In the genomic region with DNA sequence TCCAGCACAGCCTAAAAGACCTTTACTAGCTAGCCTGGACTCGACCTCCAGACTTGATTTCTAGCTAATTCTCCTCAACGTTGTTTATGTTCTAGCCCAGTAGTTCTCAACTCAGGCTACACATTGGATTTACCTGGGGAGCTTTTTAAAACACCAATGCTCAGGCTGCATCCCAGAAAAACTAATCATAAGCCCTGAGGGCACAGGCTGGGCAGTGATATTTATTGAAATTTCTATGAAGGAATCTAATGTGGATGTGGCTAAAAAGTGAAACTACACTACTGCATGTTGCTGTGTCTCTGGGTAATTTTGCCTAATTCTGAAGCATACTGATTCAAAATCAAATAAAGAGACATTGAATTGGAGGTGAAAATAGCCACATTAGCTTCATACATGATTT, we compare ENCODE assay signal across 23 cellular contexts.
A peak's percentile ranks its signal among the peaks of the same experiment; 100 is the strongest.
DNase-seq lines count a peak whose midpoint lies in the region; ATAC-seq and TF ChIP-seq lines count a peak whose summit lies in the region.
"Had no signal": no experiment of that assay in that cellular context is flagged by ENCODE, and none has a peak within 500 bp of the region (broad histone marks: within the 10 kb centered on the region; RNA-seq: fewer than 3 reads in every experiment).

No MANE protein-coding gene starts in this region.

- no peak overlapping the region for H3K27ac ChIP-seq in SK-N-SH (ENCODE audit: low read depth in 2 of 2, low read length in 1 of 2)
- H3K27ac ChIP-seq in foreskin keratinocyte, result no peak overlapping the region
- H3K27ac ChIP-seq in thoracic aorta, result no peak overlapping the region
- H3K27ac ChIP-seq: BLaER1 treated with 17β-estradiol and CSF1 and Interleukin-3, amounts not matched to agents 10 nM and 100 nM; SK-N-MC had no signal

- CTCF ChIA-PET in SK-N-SH (lab: Yijun Ruan, JAX), result interaction anchor here (1.0 to 2.0 kb wide), 4 partner anchors 8 to 30 kb away, joined by 3 to 6 read pairs (median 4); no protein-coding TSS in a partner anchor
- CTCF ChIA-PET in T-cell (lab: Charles Lee), result no interaction called here

- DNase-seq in ELR (ENCODE audit: low read depth), result peak; percentile 12
- no peak for DNase-seq in SK-N-SH
- DNase-seq in foreskin keratinocyte, result peak in 1 of 2 donors; percentile 52
- no peak for DNase-seq in thoracic aorta (ENCODE audit: low spot score)
- DNase-seq in HuH-7 (ENCODE audit: low spot score), result no peak
- DNase-seq in NCI-H2107 treated with DMSO at 0.1 percent for 48 hours (lab: John Stamatoyannopoulos, UW; ENCODE audit: unreplicated experiment), result no peak
- DNase-seq in T-cell, result no peak
- DNase-seq: Calu3; CD8-positive, alpha-beta T cell; DMS53; H7; HFFc6; Kasumi-1; MG63; NCI-H1092; NCI-H146; NCI-H2029 treated with DMSO at 0.1 percent for 48 hours; NCI-H446 treated with DMSO at 0.1 percent for 48 hours; NCI-H69; Right ventricle myocardium superior had no signal

- TF ChIP-seq CTCF in SK-N-SH (IDR thresholded peaks at IDR 0.05), result no peak
- TF ChIP-seq CTCF in foreskin keratinocyte (conservative IDR thresholded peaks at IDR 0.05), result no peak
- TF ChIP-seq CTCF in thoracic aorta (IDR thresholded peaks at IDR 0.05), result no peak

- peak; percentile 36 for ATAC-seq in foreskin keratinocyte
- no peak for ATAC-seq in thoracic aorta (ENCODE audit: insufficient number of reproducible peaks, low FRiP score, low read depth)
- ATAC-seq in T-cell (replicated peaks in 1 of 4), result no peak
- ATAC-seq: CD8-positive, alpha-beta T cell had no signal

- no peaks in the 10 kb centered on the region for H3K9me3 Mint-ChIP-seq in T-cell
- H3K9me3 Mint-ChIP-seq: CD8-positive, alpha-beta T cell; HFFc6 had no signal

- no peak for TF ChIP-seq EP300 in SK-N-SH (IDR thresholded peaks at IDR 0.05; ENCODE audit: borderline replicate concordance in 1 of 2, low read depth in 1 of 2, low read length in 1 of 2)

- no peak overlapping the region for H3K4me3 Mint-ChIP-seq in T-cell
- H3K4me3 Mint-ChIP-seq: CD8-positive, alpha-beta T cell; HFFc6; IgD-negative memory B cell had no signal

- H3K9me2 ChIP-seq in SK-N-SH, result no peaks in the 10 kb centered on the region

- no peaks in the 10 kb centered on the region for H3F3A ChIP-seq in SK-N-SH (replicated peaks; ENCODE audit: insufficient read depth)

- H3K27ac Mint-ChIP-seq in T-cell, result no peak overlapping the region
- H3K27ac Mint-ChIP-seq: CD8-positive, alpha-beta T cell; HFFc6; IgD-negative memory B cell had no signal

- TF ChIP-seq RAD21 in SK-N-SH (IDR thresholded peaks at IDR 0.05; ENCODE audit: low read length), result no peak

- no peaks in the 10 kb centered on the region for H3K27me3 Mint-ChIP-seq in T-cell
- H3K27me3 Mint-ChIP-seq: IgD-negative memory B cell had no signal

- POLR2A ChIA-PET in SK-N-SH (lab: Yijun Ruan, JAX) (no interaction called here), T-cell (lab: Charles Lee) (no interaction called here)

- H4K20me1 ChIP-seq in SK-N-SH (ENCODE audit: insufficient read depth), result no peaks in the 10 kb centered on the region
- H4K20me1 ChIP-seq: BLaER1 treated with 17β-estradiol and CSF1 and Interleukin-3, amounts not matched to agents 10 nM and 100 nM had no signal

- no peaks in the 10 kb centered on the region for H3K27me3 ChIP-seq in SK-N-SH (ENCODE audit: insufficient read depth)
- H3K27me3 ChIP-seq in foreskin keratinocyte, result no peaks in the 10 kb centered on the region
- no peaks in the 10 kb centered on the region for H3K27me3 ChIP-seq in thoracic aorta (replicated peaks; ENCODE audit: insufficient read depth)
- H3K27me3 ChIP-seq: BLaER1 treated with 17β-estradiol and CSF1 and Interleukin-3, amounts not matched to agents 10 nM and 100 nM; MG63 had no signal

- H3K4me3 ChIP-seq in SK-N-SH (ENCODE audit: low read depth in 2 of 2, low read length in 1 of 2), result no peak overlapping the region
- H3K4me3 ChIP-seq in thoracic aorta, result peak overlapping the region; percentile 42
- H3K4me3 ChIP-seq: BLaER1 treated with 17β-estradiol and CSF1 and Interleukin-3, amounts not matched to agents 10 nM and 100 nM; MG63; SK-N-MC had no signal

- 29% methylated on average over 2 of the region's 2 CpGs for WGBS in SK-N-SH (ENCODE audit: low lambda C conversion rate)

- H3K36me3 ChIP-seq in SK-N-SH (replicated peaks in 1 of 2; ENCODE audit: control insufficient read depth in 1 of 2, insufficient read depth in 2 of 2, low read length in 1 of 2) (no peaks in the 10 kb centered on the region), thoracic aorta (no peaks in the 10 kb centered on the region)
- H3K36me3 ChIP-seq: BLaER1 treated with 17β-estradiol and CSF1 and Interleukin-3, amounts not matched to agents 10 nM and 100 nM; MG63 had no signal

- H2AFZ ChIP-seq in SK-N-SH (ENCODE audit: low read depth), result peak overlapping the region; percentile 32; the same call in 1 of the 2 replicates

- no peaks in the 10 kb centered on the region for H3K4me1 Mint-ChIP-seq in T-cell
- H3K4me1 Mint-ChIP-seq: IgD-negative memory B cell had no signal

- H3K79me2 ChIP-seq in SK-N-SH (ENCODE audit: insufficient read depth), result no peaks in the 10 kb centered on the region

- no peak overlapping the region for H3K4me2 ChIP-seq in SK-N-SH
- H3K4me2 ChIP-seq: BLaER1 treated with 17β-estradiol and CSF1 and Interleukin-3, amounts not matched to agents 10 nM and 100 nM had no signal

- H3K9ac ChIP-seq in SK-N-SH, result no peak overlapping the region
- H3K9ac ChIP-seq: BLaER1 treated with 17β-estradiol and CSF1 and Interleukin-3, amounts not matched to agents 10 nM and 100 nM had no signal

- H3K4me1 ChIP-seq in SK-N-SH (ENCODE audit: control insufficient read depth in 1 of 2, insufficient read depth in 2 of 2, low read depth in 1 of 2, low read length in 1 of 2), result no peaks in the 10 kb centered on the region; a peak in 1 of 4 replicates
- no peaks in the 10 kb centered on the region for H3K4me1 ChIP-seq in foreskin keratinocyte
- H3K4me1 ChIP-seq in thoracic aorta (ENCODE audit: control insufficient read depth in 1 of 2, low read depth in 2 of 2), result peaks cover 14 to 17% of the 10 kb centered on the region in 2 donors
- H3K4me1 ChIP-seq: BLaER1 treated with 17β-estradiol and CSF1 and Interleukin-3, amounts not matched to agents 10 nM and 100 nM had no signal

- H3K36me3 Mint-ChIP-seq in T-cell, result no peaks in the 10 kb centered on the region
- H3K36me3 Mint-ChIP-seq: CD8-positive, alpha-beta T cell; IgD-negative memory B cell had no signal

- H3K9me3 ChIP-seq in SK-N-SH (no peaks in the 10 kb centered on the region), thoracic aorta (no peaks in the 10 kb centered on the region)
- H3K9me3 ChIP-seq: BLaER1 treated with 17β-estradiol and CSF1 and Interleukin-3, amounts not matched to agents 10 nM and 100 nM; MG63 had no signal

TF ChIP-seq in SK-N-SH, 30 proteins besides CTCF, POLR2A, EP300 and RAD21 (continues in another document):
- TF ChIP-seq SIN3A (IDR thresholded peaks at IDR 0.05; ENCODE audit: borderline replicate concordance, low read depth, low read length), result no peak
- no peak for TF ChIP-seq MAX (IDR thresholded peaks at IDR 0.05; ENCODE audit: low read depth)
- no peak for TF ChIP-seq CHD2 (IDR thresholded peaks at IDR 0.05; ENCODE audit: low read length, partially characterized antibody)
- no peak for TF ChIP-seq GATA2 (CRISPR knock-in tag; IDR thresholded peaks at IDR 0.05)
- no peak for TF ChIP-seq TAF1 (IDR thresholded peaks at IDR 0.05; ENCODE audit: borderline replicate concordance, low read depth, low read length)
- TF ChIP-seq, protein P1, sequence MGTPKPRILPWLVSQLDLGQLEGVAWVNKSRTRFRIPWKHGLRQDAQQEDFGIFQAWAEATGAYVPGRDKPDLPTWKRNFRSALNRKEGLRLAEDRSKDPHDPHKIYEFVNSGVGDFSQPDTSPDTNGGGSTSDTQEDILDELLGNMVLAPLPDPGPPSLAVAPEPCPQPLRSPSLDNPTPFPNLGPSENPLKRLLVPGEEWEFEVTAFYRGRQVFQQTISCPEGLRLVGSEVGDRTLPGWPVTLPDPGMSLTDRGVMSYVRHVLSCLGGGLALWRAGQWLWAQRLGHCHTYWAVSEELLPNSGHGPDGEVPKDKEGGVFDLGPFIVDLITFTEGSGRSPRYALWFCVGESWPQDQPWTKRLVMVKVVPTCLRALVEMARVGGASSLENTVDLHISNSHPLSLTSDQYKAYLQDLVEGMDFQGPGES (IDR thresholded peaks at IDR 0.05; ENCODE audit: low read depth, low read length), result no peak
- TF ChIP-seq JUND (IDR thresholded peaks at IDR 0.05), result no peak
- TF ChIP-seq FOXJ3 (CRISPR knock-in tag; IDR thresholded peaks at IDR 0.05), result no peak
- TF ChIP-seq FOSL2 (IDR thresholded peaks at IDR 0.05; ENCODE audit: borderline replicate concordance, low read depth), result no peak
- TF ChIP-seq RXRA (IDR thresholded peaks at IDR 0.05; ENCODE audit: borderline replicate concordance, low read depth), result no peak
- no peak for TF ChIP-seq REST (IDR thresholded peaks at IDR 0.05; ENCODE audit: low read depth, low read length)
- TF ChIP-seq POLR2AphosphoS5 (IDR thresholded peaks at IDR 0.05; ENCODE audit: low read depth, low read length), result no peak
- TF ChIP-seq MEF2A (IDR thresholded peaks at IDR 0.05; ENCODE audit: borderline replicate concordance, low read depth), result no peak
